Comparison of ENCODE assay signal across 11 cellular contexts in the genomic region with DNA sequence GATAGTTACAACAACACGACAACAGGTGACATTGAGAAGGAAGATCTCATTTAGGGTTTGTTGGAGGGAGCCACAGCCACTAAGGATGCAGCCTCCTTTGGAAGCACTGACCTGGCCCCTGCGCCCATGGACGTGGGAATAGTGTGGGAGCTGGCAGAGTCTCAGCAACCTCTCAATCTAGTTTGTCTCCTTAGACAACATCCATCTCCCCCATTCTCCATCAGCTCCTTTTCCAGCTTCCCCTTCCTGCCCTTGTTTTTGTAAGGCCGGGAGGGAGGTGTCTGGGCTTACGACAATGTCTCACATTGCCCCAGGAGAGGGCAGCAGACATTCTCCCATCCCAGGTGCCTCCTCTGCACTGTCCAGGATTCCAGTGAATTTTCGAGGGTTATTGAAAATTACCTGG.
DNase-seq lines count a peak whose midpoint lies in the region; ATAC-seq and TF ChIP-seq lines count a peak whose summit lies in the region.
"Had no signal": no experiment of that assay in that cellular context is flagged by ENCODE, and none has a peak within 500 bp of the region (broad histone marks: within the 10 kb centered on the region; RNA-seq: fewer than 3 reads in every experiment).

No MANE protein-coding gene starts in this region.

- H3K9me3 Mint-ChIP-seq in chondrocyte (ENCODE audit: low read depth) (no peaks in the 10 kb centered on the region), neural progenitor cell (no peaks in the 10 kb centered on the region)
- no peaks in the 10 kb centered on the region for H3K9me3 Mint-ChIP-seq in natural killer cell treated with Interleukin-12 subunit alpha and Interleukin-12 subunit beta and Interleukin-15 and Interleukin-18, amount 100 ng/mL, for 72 hours
- no peaks in the 10 kb centered on the region for H3K9me3 Mint-ChIP-seq in activated CD8-positive, alpha-beta memory T cell treated with anti-CD3 and anti-CD28 coated beads, Interleukin-2, amount 10 ng/mL, durations not matched to agents 7 days and 5 days (ENCODE audit: low read depth)

- no peaks in the 10 kb centered on the region for H3K4me1 Mint-ChIP-seq in chondrocyte (ENCODE audit: low read depth)
- no peaks in the 10 kb centered on the region for H3K4me1 Mint-ChIP-seq in neural progenitor cell
- H3K4me1 Mint-ChIP-seq in natural killer cell treated with Interleukin-12 subunit alpha and Interleukin-12 subunit beta and Interleukin-15 and Interleukin-18, amount 100 ng/mL, for 72 hours (ENCODE audit: low read depth in 2 of 2), result peaks cover 3 to 5% of the 10 kb centered on the region in 2 donors
- peaks cover 4% of the 10 kb centered on the region for H3K4me1 Mint-ChIP-seq in activated CD8-positive, alpha-beta memory T cell treated with anti-CD3 and anti-CD28 coated beads, Interleukin-2, amount 10 ng/mL, durations not matched to agents 7 days and 5 days

- no peaks in the 10 kb centered on the region for H3K27me3 ChIP-seq in neural progenitor cell
- H3K27me3 ChIP-seq: vagina had no signal

- H3K4me1 ChIP-seq in neural progenitor cell, result no peaks in the 10 kb centered on the region
- H3K4me1 ChIP-seq: vagina had no signal

- H3K9me3 ChIP-seq in neural progenitor cell (ENCODE audit: low read depth), result no peaks in the 10 kb centered on the region
- H3K9me3 ChIP-seq: vagina had no signal

- H3F3A ChIP-seq in neural progenitor cell (ENCODE audit: low read depth), result no peaks in the 10 kb centered on the region

- H3K36me3 ChIP-seq in neural progenitor cell, result no peaks in the 10 kb centered on the region
- H3K36me3 ChIP-seq: vagina had no signal

- peak; percentile 67 for TF ChIP-seq CTCF in LNCaP clone FGC (IDR thresholded peaks at IDR 0.05; ENCODE audit: control insufficient read depth, extremely low read depth, insufficient read depth)
- TF ChIP-seq CTCF in chondrocyte (IDR thresholded peaks at IDR 0.05), result peak; percentile 56
- TF ChIP-seq CTCF in neural progenitor cell (IDR thresholded peaks at IDR 0.05), result peak; percentile 61

- H3K27ac Mint-ChIP-seq in chondrocyte (ENCODE audit: unreplicated experiment) (no peak overlapping the region), neural progenitor cell (no peak overlapping the region)
- H3K27ac Mint-ChIP-seq in natural killer cell treated with Interleukin-12 subunit alpha and Interleukin-12 subunit beta and Interleukin-15 and Interleukin-18, amount 100 ng/mL, for 72 hours, result no peak overlapping the region
- no peak overlapping the region for H3K27ac Mint-ChIP-seq in activated CD8-positive, alpha-beta memory T cell treated with anti-CD3 and anti-CD28 coated beads, Interleukin-2, amount 10 ng/mL, durations not matched to agents 7 days and 5 days

- ATAC-seq in natural killer cell treated with Interleukin-12 subunit alpha and Interleukin-12 subunit beta and Interleukin-15 and Interleukin-18, amount 100 ng/mL, for 72 hours, result no peak
- no peak for ATAC-seq in activated CD8-positive, alpha-beta memory T cell treated with anti-CD3 and anti-CD28 coated beads, Interleukin-2, amount 10 ng/mL, durations not matched to agents 7 days and 5 days

- DNase-seq in NCI-H1092 (lab: John Stamatoyannopoulos, UW) (peak; percentile 7), NCI-H1092 treated with DMSO at 0.1 percent for 48 hours (lab: John Stamatoyannopoulos, UW) (no peak), LNCaP clone FGC (ENCODE audit: low read depth) (no peak), chondrocyte (ENCODE audit: low spot score) (no peak), neural progenitor cell (ENCODE audit: low spot score) (peak; percentile 58), DMS153 treated with DMSO at 0.1 percent for 48 hours (lab: John Stamatoyannopoulos, UW; ENCODE audit: unreplicated experiment) (no peak)
- no peak for DNase-seq in natural killer cell treated with Interleukin-12 subunit alpha and Interleukin-12 subunit beta and Interleukin-15 and Interleukin-18, amount 100 ng/mL, for 72 hours (ENCODE audit: low spot score)
- no peak for DNase-seq in activated CD8-positive, alpha-beta memory T cell treated with anti-CD3 and anti-CD28 coated beads, Interleukin-2, amount 10 ng/mL, durations not matched to agents 7 days and 5 days
- DNase-seq: NCI-H510A treated with DMSO at 0.1 percent for 48 hours had no signal

- no peaks in the 10 kb centered on the region for H4K20me1 ChIP-seq in neural progenitor cell (ENCODE audit: low read depth)

- no peak overlapping the region for H3K27ac ChIP-seq in neural progenitor cell
- H3K27ac ChIP-seq: vagina had no signal

- no peak overlapping the region for H3K9ac ChIP-seq in neural progenitor cell

- H3K79me2 ChIP-seq in neural progenitor cell (ENCODE audit: low read depth), result no peaks in the 10 kb centered on the region

- H3K27me3 Mint-ChIP-seq in chondrocyte (ENCODE audit: low read depth), result peaks cover 11% of the 10 kb centered on the region
- peaks cover 3% of the 10 kb centered on the region for H3K27me3 Mint-ChIP-seq in neural progenitor cell (ENCODE audit: insufficient read depth, low read depth)
- H3K27me3 Mint-ChIP-seq in natural killer cell treated with Interleukin-12 subunit alpha and Interleukin-12 subunit beta and Interleukin-15 and Interleukin-18, amount 100 ng/mL, for 72 hours, result no peaks in the 10 kb centered on the region
- no peaks in the 10 kb centered on the region for H3K27me3 Mint-ChIP-seq in activated CD8-positive, alpha-beta memory T cell treated with anti-CD3 and anti-CD28 coated beads, Interleukin-2, amount 10 ng/mL, durations not matched to agents 7 days and 5 days

- peak overlapping the region; percentile 87 for H2AFZ ChIP-seq in neural progenitor cell (replicated peaks)

- no peak overlapping the region for H3K4me2 ChIP-seq in neural progenitor cell

- CTCF ChIA-PET in activated CD8-positive, alpha-beta memory T cell treated with anti-CD3 and anti-CD28 coated beads, Interleukin-2, amount 10 ng/mL, durations not matched to agents 7 days and 5 days (lab: Charles Lee), result interaction anchor here (0.8 kb wide), 1 partner anchor 47 kb away, joined by 3 read pairs; no protein-coding TSS in a partner anchor

- H3K4me3 ChIP-seq in LNCaP clone FGC (ENCODE audit: low read depth, low read length) (no peak overlapping the region), neural progenitor cell (no peak overlapping the region)
- H3K4me3 ChIP-seq: lung, vagina had no signal

- H3K4me3 Mint-ChIP-seq in chondrocyte (ENCODE audit: unreplicated experiment) (no peak overlapping the region), neural progenitor cell (no peak overlapping the region)
- no peak overlapping the region for H3K4me3 Mint-ChIP-seq in natural killer cell treated with Interleukin-12 subunit alpha and Interleukin-12 subunit beta and Interleukin-15 and Interleukin-18, amount 100 ng/mL, for 72 hours
- no peak overlapping the region for H3K4me3 Mint-ChIP-seq in activated CD8-positive, alpha-beta memory T cell treated with anti-CD3 and anti-CD28 coated beads, Interleukin-2, amount 10 ng/mL, durations not matched to agents 7 days and 5 days

- H3K36me3 Mint-ChIP-seq in chondrocyte (ENCODE audit: low read depth) (no peaks in the 10 kb centered on the region), neural progenitor cell (no peaks in the 10 kb centered on the region)
- no peaks in the 10 kb centered on the region for H3K36me3 Mint-ChIP-seq in natural killer cell treated with Interleukin-12 subunit alpha and Interleukin-12 subunit beta and Interleukin-15 and Interleukin-18, amount 100 ng/mL, for 72 hours
- H3K36me3 Mint-ChIP-seq in activated CD8-positive, alpha-beta memory T cell treated with anti-CD3 and anti-CD28 coated beads, Interleukin-2, amount 10 ng/mL, durations not matched to agents 7 days and 5 days, result no peaks in the 10 kb centered on the region

Comparison
In these comparisons a context has a peak if more than half of its experiments do, and no peak if none do; other contexts are left out.
1. DNase-seq: peak in NCI-H1092 (single experiment) and neural progenitor cell (single experiment); none in NCI-H1092 treated with DMSO at 0.1 percent for 48 hours (single experiment), LNCaP clone FGC (single experiment), chondrocyte (single experiment), natural killer cell treated with Interleukin-12 subunit alpha and Interleukin-12 subunit beta and Interleukin-15 and Interleukin-18, amount 100 ng/mL, for 72 hours (single experiment), activated CD8-positive, alpha-beta memory T cell treated with anti-CD3 and anti-CD28 coated beads, Interleukin-2, amount 10 ng/mL, durations not matched to agents 7 days and 5 days (single experiment) and DMS153 treated with DMSO at 0.1 percent for 48 hours (single experiment).
2. Peak in every context shown above with its lines, with median percentiles within 50 percentile points of each other: CTCF ChIP-seq.